18 cellular contexts compared by ENCODE assay signal in the genomic region with DNA sequence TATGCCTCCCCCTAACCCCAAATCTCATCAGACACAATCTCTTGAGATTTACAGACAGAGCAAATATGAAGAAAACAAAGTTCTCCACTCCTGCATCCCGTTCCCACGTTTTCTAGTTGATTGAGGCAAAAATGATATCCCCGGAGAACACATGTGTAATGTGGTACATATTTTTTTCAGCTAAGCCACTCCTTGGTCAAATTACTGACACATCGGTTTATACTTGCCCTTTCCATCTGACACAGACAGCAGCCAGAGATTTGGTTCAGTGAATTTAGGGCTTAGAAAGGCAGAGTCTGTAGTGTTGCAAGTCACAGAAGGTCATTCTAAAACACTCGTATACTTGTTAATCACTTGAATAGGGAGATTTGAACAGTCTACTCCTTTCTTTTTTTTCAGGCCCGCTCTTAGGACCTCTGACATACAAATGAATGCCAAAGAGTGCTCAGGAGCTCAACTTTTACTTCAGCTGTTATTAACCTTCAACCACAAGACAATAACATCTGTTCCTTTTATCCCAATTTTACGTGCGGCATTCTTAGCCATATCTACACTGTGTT. TPM values are rescaled to one million over a fixed set of nuclear protein-coding genes. Genes with fewer than 3 reads are reported as not detected.
DNase-seq lines count a peak whose midpoint lies in the region; ATAC-seq and TF ChIP-seq lines count a peak whose summit lies in the region.
"Had no signal": no experiment of that assay in that cellular context is flagged by ENCODE, and none has a peak within 500 bp of the region (broad histone marks: within the 10 kb centered on the region; RNA-seq: fewer than 3 reads in every experiment).

No MANE protein-coding gene starts in this region.

- H3K9ac ChIP-seq in neural progenitor cell = no peak overlapping the region

- H3K4me2 ChIP-seq in neural progenitor cell = no peak overlapping the region

- H3K27ac ChIP-seq in neural progenitor cell = no peak overlapping the region
- H3K27ac ChIP-seq: colonic mucosa, RWPE1 had no signal

- POLR2A ChIA-PET in activated CD4-positive, alpha-beta T cell treated with anti-CD3 and anti-CD28 coated beads, Interleukin-2, amount 10 ng/mL, durations not matched to agents 7 days and 5 days (lab: Charles Lee) = interaction anchor here (0.6 kb wide), 1 partner anchor 12 kb away, joined by 3 read pairs; no protein-coding TSS in a partner anchor

- H3K36me3 Mint-ChIP-seq in activated CD4-positive, alpha-beta T cell treated with anti-CD3 and anti-CD28 coated beads, Interleukin-2, amount 10 ng/mL, durations not matched to agents 7 days and 5 days (ENCODE audit: low read depth) = peaks cover 14% of the 10 kb centered on the region
- H3K36me3 Mint-ChIP-seq in effector memory CD8-positive, alpha-beta T cell (ENCODE audit: insufficient read depth) = peaks cover 17% of the 10 kb centered on the region
- peaks cover 6% of the 10 kb centered on the region for H3K36me3 Mint-ChIP-seq in neural progenitor cell

- no peak overlapping the region for H3K4me3 Mint-ChIP-seq in activated CD4-positive, alpha-beta T cell treated with anti-CD3 and anti-CD28 coated beads, Interleukin-2, amount 10 ng/mL, durations not matched to agents 7 days and 5 days
- H3K4me3 Mint-ChIP-seq in effector memory CD8-positive, alpha-beta T cell = peak overlapping the region; percentile 41 to 97
- peak overlapping the region; percentile 17 for H3K4me3 Mint-ChIP-seq in neural progenitor cell

- no peak overlapping the region for H3K4me3 ChIP-seq in neural progenitor cell
- H3K4me3 ChIP-seq: colonic mucosa, vagina had no signal

- peaks cover 27% of the 10 kb centered on the region for H3K4me1 Mint-ChIP-seq in activated CD4-positive, alpha-beta T cell treated with anti-CD3 and anti-CD28 coated beads, Interleukin-2, amount 10 ng/mL, durations not matched to agents 7 days and 5 days
- H3K4me1 Mint-ChIP-seq in effector memory CD8-positive, alpha-beta T cell (ENCODE audit: low read depth in 2 of 2) = peaks cover 20 to 31% of the 10 kb centered on the region in 2 donors
- peaks cover 30% of the 10 kb centered on the region for H3K4me1 Mint-ChIP-seq in neural progenitor cell

- no peak for TF ChIP-seq CTCF in neural progenitor cell (IDR thresholded peaks at IDR 0.05)

- no peak for ATAC-seq in effector memory CD8-positive, alpha-beta T cell (replicated peaks)
- ATAC-seq in GM21526 (IDR thresholded peaks at IDR 0.05; ENCODE audit: low FRiP score, unreplicated experiment) = no peak
- ATAC-seq: activated CD4-positive, CD25-positive, alpha-beta regulatory T cell treated with anti-CD3 and anti-CD28 coated beads, Interleukin-2, amount 50 U/mL, for 24 hours had no signal

- H3K9me3 Mint-ChIP-seq in activated CD4-positive, alpha-beta T cell treated with anti-CD3 and anti-CD28 coated beads, Interleukin-2, amount 10 ng/mL, durations not matched to agents 7 days and 5 days = no peaks in the 10 kb centered on the region
- H3K9me3 Mint-ChIP-seq in effector memory CD8-positive, alpha-beta T cell = no peaks in the 10 kb centered on the region
- H3K9me3 Mint-ChIP-seq in neural progenitor cell = no peaks in the 10 kb centered on the region
- H3K9me3 Mint-ChIP-seq: activated T-cell treated with anti-CD3 and anti-CD28 coated beads, Interleukin-2, amount 50 U/mL, for 24 hours; H9 had no signal

- peaks cover 30% of the 10 kb centered on the region for H3K79me2 ChIP-seq in neural progenitor cell (ENCODE audit: low read depth)

- H3K27ac Mint-ChIP-seq in activated CD4-positive, alpha-beta T cell treated with anti-CD3 and anti-CD28 coated beads, Interleukin-2, amount 10 ng/mL, durations not matched to agents 7 days and 5 days = peak overlapping the region; percentile 57
- H3K27ac Mint-ChIP-seq in effector memory CD8-positive, alpha-beta T cell = no peak overlapping the region
- peak overlapping the region; percentile 43 for H3K27ac Mint-ChIP-seq in neural progenitor cell
- H3K27ac Mint-ChIP-seq: H9 had no signal

- H3F3A ChIP-seq in neural progenitor cell (ENCODE audit: low read depth) = peaks cover 33% of the 10 kb centered on the region

- peaks cover 15% of the 10 kb centered on the region for H3K4me1 ChIP-seq in neural progenitor cell
- H3K4me1 ChIP-seq: colonic mucosa had no signal

- H3K27me3 Mint-ChIP-seq in activated CD4-positive, alpha-beta T cell treated with anti-CD3 and anti-CD28 coated beads, Interleukin-2, amount 10 ng/mL, durations not matched to agents 7 days and 5 days = no peaks in the 10 kb centered on the region
- peaks cover 0 to 6% of the 10 kb centered on the region in 2 donors for H3K27me3 Mint-ChIP-seq in effector memory CD8-positive, alpha-beta T cell
- no peaks in the 10 kb centered on the region for H3K27me3 Mint-ChIP-seq in neural progenitor cell (ENCODE audit: insufficient read depth, low read depth)
- H3K27me3 Mint-ChIP-seq: activated T-cell treated with anti-CD3 and anti-CD28 coated beads, Interleukin-2, amount 50 U/mL, for 24 hours had no signal

- CTCF ChIA-PET in activated CD4-positive, alpha-beta T cell treated with anti-CD3 and anti-CD28 coated beads, Interleukin-2, amount 10 ng/mL, durations not matched to agents 7 days and 5 days (lab: Charles Lee) = interaction anchor here (1.6 kb wide), 1 partner anchor 9 kb away, joined by 4 read pairs; no protein-coding TSS in a partner anchor

- no peaks in the 10 kb centered on the region for H3K36me3 ChIP-seq in neural progenitor cell
- H3K36me3 ChIP-seq: colonic mucosa, vagina had no signal

- H3K27me3 ChIP-seq in neural progenitor cell = no peaks in the 10 kb centered on the region
- H3K27me3 ChIP-seq: colonic mucosa, vagina had no signal

- H2AFZ ChIP-seq in neural progenitor cell (replicated peaks) = no peak overlapping the region

- no peaks in the 10 kb centered on the region for H3K9me3 ChIP-seq in neural progenitor cell (ENCODE audit: low read depth)
- H3K9me3 ChIP-seq: colonic mucosa, vagina had no signal

- peaks cover 5% of the 10 kb centered on the region for H4K20me1 ChIP-seq in neural progenitor cell (ENCODE audit: low read depth)

- DNase-seq in activated CD4-positive, alpha-beta T cell treated with anti-CD3 and anti-CD28 coated beads, Interleukin-2, amount 10 ng/mL, durations not matched to agents 7 days and 5 days = no peak
- DNase-seq in activated CD4-positive, alpha-beta T cell treated with anti-CD3 and anti-CD28 coated beads, Interleukin-2, amount 50 U/mL, for 4 hours = no peak
- DNase-seq in NCI-H524 treated with DMSO at 0.1 percent for 48 hours (lab: John Stamatoyannopoulos, UW) (peak; percentile 5), neural progenitor cell (ENCODE audit: low spot score) (no peak), COLO829 (ENCODE audit: low spot score) (no peak), medulla oblongata (ENCODE audit: extremely low spot score) (no peak)
- DNase-seq in effector memory CD8-positive, alpha-beta T cell = no peak
- DNase-seq: ACHN; activated T-cell treated with anti-CD3 and anti-CD28 coated beads, Interleukin-2, amount 50 U/mL, for 24 hours; anterior cingulate cortex; colonic mucosa; H9; posterior cingulate gyrus; stimulated activated naive CD4-positive, alpha-beta T cell had no signal

RNA-seq across cellular contexts. Expression of a gene that starts 1.8 kb away (rescaled TPM):
- total RNA-seq in activated CD4-positive, alpha-beta T cell treated with anti-CD3 and anti-CD28 coated beads, Interleukin-2, amount 10 ng/mL, durations not matched to agents 7 days and 5 days = 10 to 100 TPM; 44.6 to 48.6 TPM
- total RNA-seq in neural progenitor cell (ENCODE audit: low replicate concordance) = 75.2 and 110 TPM in 2 replicates

RNA-seq across cellular contexts. Expression of a gene that starts 56.7 kb away (rescaled TPM):
- total RNA-seq in activated CD4-positive, alpha-beta T cell treated with anti-CD3 and anti-CD28 coated beads, Interleukin-2, amount 10 ng/mL, durations not matched to agents 7 days and 5 days = 10 to 100 TPM; 81.6 to 92.4 TPM
- 51.2 and 69.9 TPM in 2 replicates for total RNA-seq in neural progenitor cell (ENCODE audit: low replicate concordance)

Comparison
In these comparisons a context has a peak if more than half of its experiments do, and no peak if none do; other contexts are left out.
1. H3K27ac Mint-ChIP-seq: peak in activated CD4-positive, alpha-beta T cell treated with anti-CD3 and anti-CD28 coated beads, Interleukin-2, amount 10 ng/mL, durations not matched to agents 7 days and 5 days (single experiment) and neural progenitor cell (single experiment); none in effector memory CD8-positive, alpha-beta T cell (0 of 2).